In the genomic region with DNA sequence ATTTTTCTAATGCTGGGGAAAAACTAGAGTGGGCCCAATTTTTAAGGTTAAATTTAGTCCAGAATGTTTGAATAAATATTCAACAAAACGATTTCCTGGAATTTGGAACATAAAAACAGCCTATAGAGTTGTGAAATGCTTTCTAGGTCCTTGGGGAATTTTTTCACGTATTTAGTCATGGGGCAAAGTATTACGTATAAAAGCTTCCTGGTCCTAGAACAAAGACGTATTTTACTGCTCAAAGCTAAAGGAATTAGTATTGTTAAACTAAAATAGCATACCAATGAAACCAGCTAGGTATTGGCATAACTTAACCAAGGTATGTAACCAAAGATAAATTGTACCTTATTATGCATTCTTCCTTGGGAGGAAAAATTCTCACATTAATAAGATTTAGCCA, we compare ENCODE assay signal across 8 cellular contexts. TPM values are rescaled to one million over a fixed set of nuclear protein-coding genes. Genes with fewer than 3 reads are reported as not detected.
DNase-seq lines count a peak whose midpoint lies in the region; ATAC-seq and TF ChIP-seq lines count a peak whose summit lies in the region.

No MANE protein-coding gene starts in this region.

- peaks cover 17% of the 10 kb centered on the region for H3K4me1 Mint-ChIP-seq in activated naive CD8-positive, alpha-beta T cell (ENCODE audit: low read depth)
- peaks cover 5% of the 10 kb centered on the region for H3K4me1 Mint-ChIP-seq in activated naive CD8-positive, alpha-beta T cell treated with anti-CD3 and anti-CD28 coated beads for 36 hours

- no peak for TF ChIP-seq CTCF in astrocyte of the spinal cord (IDR thresholded peaks at IDR 0.05; ENCODE audit: low read depth, low read length)
- TF ChIP-seq CTCF in liver (IDR thresholded peaks at IDR 0.05; ENCODE audit: low read depth, low read length, missing input control): no peak
- no peak for TF ChIP-seq CTCF in upper lobe of left lung (IDR thresholded peaks at IDR 0.05)
- TF ChIP-seq CTCF in GM13976 (IDR thresholded peaks at IDR 0.05; ENCODE audit: borderline replicate concordance, control extremely low read depth, extremely low read depth, insufficient read depth, missing control alignments): no peak

- TF ChIP-seq EP300 in upper lobe of left lung (IDR thresholded peaks at IDR 0.05): no peak

- H3K9me3 ChIP-seq in liver (ENCODE audit: control insufficient read depth in 4 of 4, low read length in 3 of 4): no peaks in the 10 kb centered on the region
- no peaks in the 10 kb centered on the region for H3K9me3 ChIP-seq in upper lobe of left lung

- H3K9me3 Mint-ChIP-seq in activated naive CD8-positive, alpha-beta T cell (ENCODE audit: low read depth): no peaks in the 10 kb centered on the region
- no peaks in the 10 kb centered on the region for H3K9me3 Mint-ChIP-seq in activated naive CD8-positive, alpha-beta T cell treated with anti-CD3 and anti-CD28 coated beads for 36 hours

- H3K4me1 ChIP-seq in liver (ENCODE audit: control insufficient read depth in 4 of 4, insufficient read depth in 4 of 4, low read length in 3 of 4): peaks cover 2 to 12% (median 7%) of the 10 kb centered on the region in 4 donors
- H3K4me1 ChIP-seq in upper lobe of left lung: peaks cover 14 to 23% (median 22%) of the 10 kb centered on the region in 4 donors

- no peak overlapping the region for H3K27ac Mint-ChIP-seq in activated naive CD8-positive, alpha-beta T cell
- no peak overlapping the region for H3K27ac Mint-ChIP-seq in activated naive CD8-positive, alpha-beta T cell treated with anti-CD3 and anti-CD28 coated beads for 36 hours

- H3K36me3 ChIP-seq in liver (ENCODE audit: control insufficient read depth in 4 of 4, insufficient read depth in 3 of 4, low read depth in 1 of 4, low read length in 3 of 4) (no peaks in the 10 kb centered on the region), upper lobe of left lung (no peaks in the 10 kb centered on the region)

- TF ChIP-seq POLR2A in upper lobe of left lung (IDR thresholded peaks at IDR 0.05): no peak

- TF ChIP-seq RAD21 in liver (IDR thresholded peaks at IDR 0.05): no peak

- peak overlapping the region; percentile 83 for H3K4me3 Mint-ChIP-seq in activated naive CD8-positive, alpha-beta T cell
- no peak overlapping the region for H3K4me3 Mint-ChIP-seq in activated naive CD8-positive, alpha-beta T cell treated with anti-CD3 and anti-CD28 coated beads for 36 hours

- in situ Hi-C loops in astrocyte of the spinal cord (cut with HindIII; ENCODE audit: low sequenced_read_pairs) (no loop called here), GM13976 (cut with MboI; ENCODE audit: low sequenced_read_pairs, unreplicated experiment) (no loop called here)

- H3K27ac ChIP-seq in liver (ENCODE audit: low read depth in 1 of 2, low read length in 2 of 2) (no peak overlapping the region), upper lobe of left lung (peak overlapping the region; percentile 87 to 93 (median 91))

- ATAC-seq in upper lobe of left lung (ENCODE audit: low FRiP score in 2 of 2): no peak

- H3K27me3 ChIP-seq in liver (ENCODE audit: control insufficient read depth in 4 of 4, insufficient read depth in 4 of 4, low read length in 3 of 4): no peaks in the 10 kb centered on the region
- no peaks in the 10 kb centered on the region for H3K27me3 ChIP-seq in upper lobe of left lung

- H3K27me3 Mint-ChIP-seq in activated naive CD8-positive, alpha-beta T cell: peaks cover 18% of the 10 kb centered on the region
- H3K27me3 Mint-ChIP-seq in activated naive CD8-positive, alpha-beta T cell treated with anti-CD3 and anti-CD28 coated beads for 36 hours: peaks cover 44% of the 10 kb centered on the region

- H3K36me3 Mint-ChIP-seq in activated naive CD8-positive, alpha-beta T cell: no peaks in the 10 kb centered on the region
- H3K36me3 Mint-ChIP-seq in activated naive CD8-positive, alpha-beta T cell treated with anti-CD3 and anti-CD28 coated beads for 36 hours: peaks cover 2% of the 10 kb centered on the region

- H3K4me3 ChIP-seq in astrocyte of the spinal cord (ENCODE audit: low read depth, low read length): peak overlapping the region; percentile 82
- H3K4me3 ChIP-seq in liver (ENCODE audit: low read depth in 1 of 3, low read length in 3 of 3): peak overlapping the region in 2 of 3 donors; percentile 89 to 99
- peak overlapping the region; percentile 57 to 75 (median 72) for H3K4me3 ChIP-seq in upper lobe of left lung

- peak overlapping the region; percentile 64 to 83 for H3K9ac ChIP-seq in liver (ENCODE audit: low read depth in 1 of 2, low read length in 2 of 2)

- DNase-seq in activated naive CD8-positive, alpha-beta T cell treated with anti-CD3 and anti-CD28 coated beads for 36 hours: no peak
- DNase-seq in astrocyte of the spinal cord (ENCODE audit: low read depth, low spot score) (peak; percentile 54), upper lobe of left lung (no peak), NCI-H226 (no peak), GM13976 (ENCODE audit: low spot score) (no peak), activated gamma-delta T cell treated with Interleukin-2 at 50 U/mL for 16 hours (no peak)

- 43% methylated on average over 4 of the region's 4 CpGs for WGBS in liver
- 27% methylated on average over 4 of the region's 4 CpGs for WGBS in upper lobe of left lung, 2 donors

TF ChIP-seq in liver, 16 proteins besides CTCF, POLR2A, EP300 and RAD21:
- TF ChIP-seq RXRA (IDR thresholded peaks at IDR 0.05) (no peak), HNF4G (IDR thresholded peaks at IDR 0.05) (no peak), TAF1 (conservative IDR thresholded peaks at IDR 0.05) (no peak), JUND (IDR thresholded peaks at IDR 0.05) (no peak), NR2F2 (IDR thresholded peaks at IDR 0.05) (no peak)
- TF ChIP-seq, protein P1, sequence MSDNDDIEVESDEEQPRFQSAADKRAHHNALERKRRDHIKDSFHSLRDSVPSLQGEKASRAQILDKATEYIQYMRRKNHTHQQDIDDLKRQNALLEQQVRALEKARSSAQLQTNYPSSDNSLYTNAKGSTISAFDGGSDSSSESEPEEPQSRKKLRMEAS (IDR thresholded peaks at IDR 0.05): no peak
- TF ChIP-seq, protein P2, sequence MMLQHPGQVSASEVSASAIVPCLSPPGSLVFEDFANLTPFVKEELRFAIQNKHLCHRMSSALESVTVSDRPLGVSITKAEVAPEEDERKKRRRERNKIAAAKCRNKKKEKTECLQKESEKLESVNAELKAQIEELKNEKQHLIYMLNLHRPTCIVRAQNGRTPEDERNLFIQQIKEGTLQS (IDR thresholded peaks at IDR 0.05): no peak
TF ChIP-seq in liver: peak in this region for 0.

RNA-seq across cellular contexts. Expression of a gene that starts 1.6 kb away (rescaled TPM):
- 1 to 10 TPM; 4.4 to 5.7 TPM for total RNA-seq in activated naive CD8-positive, alpha-beta T cell treated with anti-CD3 and anti-CD28 coated beads for 36 hours
- total RNA-seq in liver: 10 to 100 TPM in 1 of 2 donors, 1 to 10 TPM in 1; 8.3 to 10.1 TPM
- polyA plus RNA-seq in liver: 1 to 10 TPM; 6.3 to 6.5 TPM
- 100 to 1,000 TPM in 1 of 6 donors, 10 to 100 TPM in 5; 38.0 to 108 (median 92.4) TPM for total RNA-seq in upper lobe of left lung

Comparison
In these comparisons a context has a peak if more than half of its experiments do, and no peak if none do; other contexts are left out.
1. H3K27ac ChIP-seq: peak in upper lobe of left lung (4 of 4); none in liver (0 of 2).
2. Peak in every context shown above with its lines, with median percentiles within 50 percentile points of each other: H3K4me3 ChIP-seq.